20 cellular contexts compared by ENCODE assay signal in the genomic region with DNA sequence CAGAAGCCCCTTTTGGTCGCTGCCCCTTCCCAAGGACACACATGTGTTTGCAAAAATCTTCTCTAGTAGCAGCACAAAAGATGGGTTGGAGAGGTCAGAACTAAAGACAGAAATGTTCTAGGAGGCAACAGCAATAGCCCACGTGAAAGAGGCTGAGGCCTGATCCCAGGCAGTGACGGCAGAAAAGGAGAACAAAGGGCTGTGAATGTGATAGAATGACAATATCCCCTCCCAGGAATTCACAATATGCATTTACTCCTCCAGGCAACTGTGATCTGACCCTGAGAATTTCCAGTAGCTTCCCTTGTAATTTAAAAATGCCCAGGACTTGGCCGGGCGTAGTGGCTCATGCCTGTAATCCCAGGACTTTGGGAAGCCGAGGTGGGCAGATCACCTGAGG.
"Had no signal": no experiment of that assay in that cellular context is flagged by ENCODE, and none has a peak within 500 bp of the region (broad histone marks: within the 10 kb centered on the region; RNA-seq: fewer than 3 reads in every experiment).

No MANE protein-coding gene starts in this region.

- H3K4me1 ChIP-seq: left ventricle myocardium inferior, parathyroid adenoma had no signal

- H3K4me2 ChIP-seq: smooth muscle cell had no signal

- H3K27me3 ChIP-seq: brain microvascular endothelial cell, dorsolateral prefrontal cortex had no signal

- H3K4me3 Mint-ChIP-seq: activated naive CD4-positive, alpha-beta T cell treated with anti-CD3 and anti-CD28 coated beads for 36 hours; activated T-cell treated with anti-CD3 and anti-CD28 coated beads, Interleukin-2, amount 50 U/mL, for 4 hours; stimulated activated memory B cell treated with anti-CD40 and anti-IgM and Interleukin-4, amounts not matched to agents 10 μg/mL and 1 μg/mL and 100 μg/mL, for 72 hours; T-helper 1 cell treated with Interleukin-12 subunit alpha and Interleukin-12 subunit beta and Interleukin-4 antibody, amounts not matched to agents 30 μg/mL and 1 μg/mL, for 36 hours had no signal

- H3K4me3 ChIP-seq: dorsolateral prefrontal cortex, left ventricle myocardium inferior, smooth muscle cell, thoracic aorta had no signal

- DNase-seq: activated CD4-positive, alpha-beta T cell treated with anti-CD3 and anti-CD28 coated beads, Interleukin-2, amount 50 U/mL, for 1 hour; activated CD8-positive, alpha-beta memory T cell treated with anti-CD3 and anti-CD28 coated beads, Interleukin-2, amount 50 U/mL, for 4 hours; activated naive CD4-positive, alpha-beta T cell treated with anti-CD3 and anti-CD28 coated beads for 36 hours; activated T-cell treated with anti-CD3 and anti-CD28 coated beads, Interleukin-2, amount 50 U/mL, for 4 hours; aorta; brain microvascular endothelial cell; central memory CD4-positive, alpha-beta T cell; dorsolateral prefrontal cortex; foreskin fibroblast; left ventricle myocardium inferior; mammary epithelial cell; stimulated activated CD4-positive, alpha-beta T cell treated with anti-CD3 and anti-CD28 coated beads, Interleukin-4, amount 100 ng/mL, for 4 hours had no signal

- ATAC-seq: activated CD4-positive, CD25-positive, alpha-beta regulatory T cell treated with anti-CD3 and anti-CD28 coated beads, Interleukin-2, amount 50 U/mL, for 24 hours; activated T-cell treated with anti-CD3 and anti-CD28 coated beads, Interleukin-2, amount 50 U/mL, for 4 hours; sciatic nerve; stimulated activated memory B cell treated with anti-CD40 and anti-IgM and Interleukin-4, amounts not matched to agents 10 μg/mL and 1 μg/mL and 100 μg/mL, for 72 hours had no signal

- H3K9ac ChIP-seq: parathyroid adenoma had no signal

- H3K27ac ChIP-seq: brain microvascular endothelial cell, dorsolateral prefrontal cortex, epithelial cell of prostate, left ventricle myocardium inferior, parathyroid adenoma, thoracic aorta had no signal

- H3K27ac Mint-ChIP-seq: activated naive CD4-positive, alpha-beta T cell treated with anti-CD3 and anti-CD28 coated beads for 36 hours; stimulated activated memory B cell treated with anti-CD40 and anti-IgM and Interleukin-4, amounts not matched to agents 10 μg/mL and 1 μg/mL and 100 μg/mL, for 72 hours; T-helper 1 cell treated with Interleukin-12 subunit alpha and Interleukin-12 subunit beta and Interleukin-4 antibody, amounts not matched to agents 30 μg/mL and 1 μg/mL, for 36 hours had no signal

- H2AFZ ChIP-seq: parathyroid adenoma had no signal

- H3K36me3 ChIP-seq: brain microvascular endothelial cell, left ventricle myocardium inferior, thoracic aorta had no signal

- H3K79me2 ChIP-seq: parathyroid adenoma had no signal

- H3K9me3 ChIP-seq: thoracic aorta had no signal
